Comparison of ENCODE assay signal across 9 cellular contexts in the genomic region with DNA sequence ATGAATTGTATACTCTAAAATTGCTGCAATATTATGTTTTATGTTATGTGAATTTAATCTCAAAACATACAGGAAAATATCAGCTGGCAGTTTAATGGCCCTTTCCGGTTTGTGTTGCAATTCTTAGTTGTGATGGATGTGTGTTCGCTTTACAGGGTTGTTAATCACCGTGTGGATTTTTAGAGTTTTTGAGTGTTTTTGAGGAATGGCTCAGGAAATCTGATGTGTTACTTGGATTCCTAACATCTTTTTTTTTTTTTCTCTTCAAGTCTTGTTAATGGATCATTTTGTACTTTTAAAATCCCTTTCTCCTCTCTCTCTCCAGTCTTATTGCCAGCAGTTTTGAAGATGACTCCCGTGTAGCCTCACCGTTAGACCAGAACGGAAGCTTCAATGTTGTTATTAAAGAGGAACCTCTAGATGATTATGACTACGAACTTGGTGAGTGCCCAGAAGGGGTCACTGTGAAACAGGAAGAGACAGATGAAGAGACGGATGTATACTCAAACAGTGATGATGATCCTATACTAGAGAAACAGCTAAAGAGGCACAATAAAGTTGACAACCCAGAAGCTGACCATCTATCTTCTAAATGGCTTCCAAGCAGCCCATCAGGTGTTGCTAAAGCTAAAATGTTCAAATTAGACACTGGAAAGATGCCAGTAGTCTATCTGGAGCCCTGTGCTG. TPM values are rescaled to one million over a fixed set of nuclear protein-coding genes. Genes with fewer than 3 reads are reported as not detected.
A peak's percentile ranks its signal among the peaks of the same experiment; 100 is the strongest.
DNase-seq lines count a peak whose midpoint lies in the region; ATAC-seq lines count a peak whose summit lies in the region.
"Had no signal": no experiment of that assay in that cellular context is flagged by ENCODE, and none has a peak within 500 bp of the region (broad histone marks: within the 10 kb centered on the region; RNA-seq: fewer than 3 reads in every experiment).

No MANE protein-coding gene starts in this region.

- no peak overlapping the region for H3K4me2 ChIP-seq in mesendoderm (ENCODE audit: low read length)

- no peak overlapping the region for H2BK120ac ChIP-seq in mesendoderm (ENCODE audit: low read depth, low read length)

- H2BK5ac ChIP-seq in mesendoderm (ENCODE audit: low read length): no peak overlapping the region

- H4K5ac ChIP-seq in mesendoderm (ENCODE audit: low read length): no peak overlapping the region

- no peak overlapping the region for H3K27ac ChIP-seq in mesendoderm (ENCODE audit: low read depth, low read length)
- H3K27ac ChIP-seq: SJCRH30 had no signal

- no peak overlapping the region for H3K4ac ChIP-seq in mesendoderm (ENCODE audit: low read depth, low read length)

- H3K27me3 ChIP-seq in mesendoderm (ENCODE audit: insufficient read depth, low read length, poor library complexity): no peaks in the 10 kb centered on the region
- H3K27me3 ChIP-seq: SJCRH30 had no signal

- WGBS in mesendoderm (ENCODE audit: extremely low coverage, insufficient coverage, low lambda C conversion rate): no CpG with 5 or more reads among the region's 8 CpGs

- H3K79me2 ChIP-seq in mesendoderm (ENCODE audit: control insufficient read depth, insufficient read depth, low read length): peaks cover 6% of the 10 kb centered on the region

- H3K79me1 ChIP-seq in mesendoderm (ENCODE audit: low read length): peaks cover 5% of the 10 kb centered on the region

- H4K8ac ChIP-seq in mesendoderm (ENCODE audit: low read depth, low read length): no peak overlapping the region

- DNase-seq in CMK (ENCODE audit: low read depth) (peak; percentile 18), GM19238 (ENCODE audit: insufficient read length, low spot score) (peak; percentile 49), SW480 (ENCODE audit: low spot score) (peak; percentile 16), mesendoderm (peak; percentile 37), NCI-H1436 (lab: John Stamatoyannopoulos, UW) (no peak), SHP77 (lab: John Stamatoyannopoulos, UW) (no peak)
- DNase-seq in central memory CD4-positive, alpha-beta T cell: peak; percentile 41

- no peak overlapping the region for H2AK5ac ChIP-seq in mesendoderm (ENCODE audit: low read length)

- no peak overlapping the region for H2BK15ac ChIP-seq in mesendoderm (replicated peaks; ENCODE audit: low read depth)

- no peak overlapping the region for H3K4me3 ChIP-seq in mesendoderm (ENCODE audit: low read length)
- H3K4me3 ChIP-seq: SJCRH30 had no signal

- H3K18ac ChIP-seq in mesendoderm (ENCODE audit: low read length): no peak overlapping the region

- no peak overlapping the region for H3K9ac ChIP-seq in mesendoderm (ENCODE audit: low read length)

- H3K36me3 ChIP-seq in mesendoderm (ENCODE audit: control insufficient read depth, insufficient read depth, low read length): no peaks in the 10 kb centered on the region

- H3K56ac ChIP-seq in mesendoderm (ENCODE audit: low read length): no peak overlapping the region

- H3K4me1 ChIP-seq in mesendoderm (ENCODE audit: control insufficient read depth, low read depth, low read length): no peaks in the 10 kb centered on the region
- H3K4me1 ChIP-seq: SJCRH30 had no signal

- ATAC-seq in HG03342 (IDR thresholded peaks at IDR 0.05; ENCODE audit: unreplicated experiment): peak; percentile 90

- no peak overlapping the region for H3K23ac ChIP-seq in mesendoderm (ENCODE audit: low read length)

RNA-seq across cellular contexts. Expression of gene MGA, which starts 35.7 kb away (rescaled TPM):
- 10.1 TPM for polyA plus RNA-seq in mesendoderm (2013, experiment 1 of 2)
- polyA plus RNA-seq in mesendoderm (2013, experiment 2 of 2): 10.2 TPM

Comparison
In these comparisons a context has a peak if more than half of its experiments do, and no peak if none do; other contexts are left out.
1. DNase-seq: peak in CMK (single experiment), GM19238 (single experiment), SW480 (single experiment), central memory CD4-positive, alpha-beta T cell (single experiment) and mesendoderm (single experiment); none in NCI-H1436 (single experiment) and SHP77 (0 of 2).